Comparison of ENCODE assay signal across 2 cellular contexts in genomic region chr6:5120543-5120942, GRCh38. TPM values are rescaled to one million over a fixed set of nuclear protein-coding genes. Genes with fewer than 3 reads are reported as not detected.
"Had no signal": no experiment of that assay in that cellular context is flagged by ENCODE, and none has a peak within 500 bp of the region (broad histone marks: within the 10 kb centered on the region; RNA-seq: fewer than 3 reads in every experiment).

No MANE protein-coding gene starts in this region.

RNA-seq across cellular contexts. Expression of gene PPP1R3G, which starts 35.4 kb away (rescaled TPM):
- total RNA-seq: H4, H9 had no signal
